In genomic region chr6:27795697-27796494, GRCh38 we compare ENCODE assay signal across 1 cellular context.
TF ChIP-seq lines count a peak whose summit lies in the region.

No MANE protein-coding gene starts in this region.

TF ChIP-seq in HepG2, 621 proteins besides CTCF, POLR2A, EP300 and RAD21 (continued from another document and continues in another):
- TF ChIP-seq ZGPAT (CRISPR knock-in tag; IDR thresholded peaks at IDR 0.05) (peak; percentile 94), ZNF652 (CRISPR knock-in tag; IDR thresholded peaks at IDR 0.05; ENCODE audit: borderline replicate concordance, low read depth) (peak; percentile 19; the same call in 1 of the 2 replicates), SNAPC2 (CRISPR knock-in tag; IDR thresholded peaks at IDR 0.05) (no peak), ZNF883 (CRISPR knock-in tag; IDR thresholded peaks at IDR 0.05; ENCODE audit: not compliant biosample characterization) (no peak), HES4 (CRISPR knock-in tag; IDR thresholded peaks at IDR 0.05; ENCODE audit: borderline replicate concordance) (no peak), PHB2 (IDR thresholded peaks at IDR 0.05; ENCODE audit: partially characterized antibody) (no peak), BCL6 (CRISPR knock-in tag; IDR thresholded peaks at IDR 0.05) (peak; percentile 29; the same call in 1 of the 2 replicates), ZNF704 (CRISPR knock-in tag; IDR thresholded peaks at IDR 0.05; ENCODE audit: borderline replicate concordance) (no peak), CBX1 (IDR thresholded peaks at IDR 0.05; ENCODE audit: low read depth) (no peak), ZNF781 (CRISPR knock-in tag; IDR thresholded peaks at IDR 0.05; ENCODE audit: borderline replicate concordance, not compliant biosample characterization) (peak; percentile 74), SOX5 (CRISPR knock-in tag; IDR thresholded peaks at IDR 0.05; ENCODE audit: borderline replicate concordance) (peak; percentile 48; the same call in 1 of the 2 replicates), RBFOX2 (IDR thresholded peaks at IDR 0.05; ENCODE audit: low read depth, low read length) (peak; percentile 43; the same call in 1 of the 2 replicates), KLF11 (CRISPR knock-in tag; IDR thresholded peaks at IDR 0.05) (peak; percentile 62), ZNF512B (CRISPR knock-in tag; IDR thresholded peaks at IDR 0.05; ENCODE audit: borderline replicate concordance) (no peak), ZNF839 (CRISPR knock-in tag; IDR thresholded peaks at IDR 0.05; ENCODE audit: borderline replicate concordance) (no peak), NFRKB (IDR thresholded peaks at IDR 0.05) (no peak), ZFP90 (CRISPR knock-in tag; IDR thresholded peaks at IDR 0.05; ENCODE audit: borderline replicate concordance) (peak; percentile 64; the same call in 1 of the 2 replicates), PHF8 (CRISPR knock-in tag; IDR thresholded peaks at IDR 0.05) (no peak), SMC3 (IDR thresholded peaks at IDR 0.05; ENCODE audit: low read length) (peak; percentile 73), MTF2 (CRISPR knock-in tag; IDR thresholded peaks at IDR 0.05; ENCODE audit: borderline replicate concordance) (no peak), DR1 (CRISPR knock-in tag; IDR thresholded peaks at IDR 0.05) (no peak), TFE3 (CRISPR knock-in tag; IDR thresholded peaks at IDR 0.05) (0 out of 2 replicates have a peak, but pooled peaks have one; percentile 31), TBX2 (CRISPR knock-in tag; IDR thresholded peaks at IDR 0.05; ENCODE audit: borderline replicate concordance) (no peak), ZSCAN29 (CRISPR knock-in tag; conservative IDR thresholded peaks at IDR 0.05) (no peak), ZNF569 (CRISPR knock-in tag; IDR thresholded peaks at IDR 0.05; ENCODE audit: borderline replicate concordance) (no peak), ATAD3A (CRISPR knock-in tag; IDR thresholded peaks at IDR 0.05) (no peak), SIX1 (CRISPR knock-in tag; IDR thresholded peaks at IDR 0.05; ENCODE audit: borderline replicate concordance) (peak; percentile 68; the same call in 1 of the 2 replicates), KLF16 (CRISPR knock-in tag; IDR thresholded peaks at IDR 0.05) (peak in 1 of 2 experiments; percentile 96; a peak in 2 of 4 replicates), MAFK (conservative IDR thresholded peaks at IDR 0.05 in 1 of 2, IDR thresholded peaks at IDR 0.05 in 1 of 2; ENCODE audit: low read length in 2 of 2) (peak; percentile 40 to 52; a peak in 2 of 4 replicates), KDM3A (CRISPR knock-in tag; IDR thresholded peaks at IDR 0.05; ENCODE audit: low read depth) (peak; percentile 65; the same call in 1 of the 2 replicates), HNF4G (IDR thresholded peaks at IDR 0.05; ENCODE audit: borderline replicate concordance, low read depth, low read length) (peak; percentile 95), HNF4G (CRISPR knock-in tag; IDR thresholded peaks at IDR 0.05; ENCODE audit: borderline replicate concordance, low read depth) (0 out of 2 replicates have a peak, but pooled peaks have one; percentile 51), NFIC (IDR thresholded peaks at IDR 0.05; ENCODE audit: low read length) (peak; percentile 69; the same call in 1 of the 2 replicates), LRRFIP1 (CRISPR knock-in tag; conservative IDR thresholded peaks at IDR 0.05) (0 out of 2 replicates have a peak, but pooled peaks have one; percentile 57), CEBPG (CRISPR knock-in tag; IDR thresholded peaks at IDR 0.05) (peak; percentile 67; the same call in 1 of the 2 replicates), IRF2 (CRISPR knock-in tag; IDR thresholded peaks at IDR 0.05) (peak; percentile 76; the same call in 1 of the 2 replicates), AHDC1 (CRISPR knock-in tag; IDR thresholded peaks at IDR 0.05; ENCODE audit: borderline replicate concordance) (peak; percentile 47; the same call in 1 of the 2 replicates), KAT8 (CRISPR knock-in tag; IDR thresholded peaks at IDR 0.05) (peak; percentile 82), ELF3 (CRISPR knock-in tag; IDR thresholded peaks at IDR 0.05) (peak; percentile 39; the same call in 1 of the 2 replicates), GTF2F1 (IDR thresholded peaks at IDR 0.05; ENCODE audit: low read length) (0 out of 2 replicates have a peak, but pooled peaks have one; percentile 39), MIXL1 (CRISPR knock-in tag; IDR thresholded peaks at IDR 0.05) (peak; percentile 63), NCOA5 (CRISPR knock-in tag; IDR thresholded peaks at IDR 0.05) (peak; percentile 18; the same call in 1 of the 2 replicates), ZNF552 (CRISPR knock-in tag; IDR thresholded peaks at IDR 0.05; ENCODE audit: borderline replicate concordance) (no peak), NR2F1 (CRISPR knock-in tag; IDR thresholded peaks at IDR 0.05) (peak in 1 of 2 experiments; percentile 26; a peak in 1 of 4 replicates), IKZF4 (CRISPR knock-in tag; IDR thresholded peaks at IDR 0.05; ENCODE audit: borderline replicate concordance, low read depth, not compliant biosample characterization) (no peak), ZNF543 (CRISPR knock-in tag; IDR thresholded peaks at IDR 0.05) (0 out of 2 replicates have a peak, but pooled peaks have one; percentile 48), KLF6 (CRISPR knock-in tag; IDR thresholded peaks at IDR 0.05) (peak; percentile 89), GPBP1L1 (CRISPR knock-in tag; IDR thresholded peaks at IDR 0.05) (no peak), ZNF331 (CRISPR knock-in tag; IDR thresholded peaks at IDR 0.05) (peak; percentile 76), FOXK1 (CRISPR knock-in tag; IDR thresholded peaks at IDR 0.05; ENCODE audit: borderline replicate concordance, low read depth) (peak; percentile 74; the same call in 1 of the 2 replicates), ZMYM4 (CRISPR knock-in tag; IDR thresholded peaks at IDR 0.05) (no peak; the same call in 1 of the 2 replicates), NCOA2 (CRISPR knock-in tag; IDR thresholded peaks at IDR 0.05) (peak; percentile 43; the same call in 1 of the 2 replicates), EHMT2 (IDR thresholded peaks at IDR 0.05; ENCODE audit: borderline replicate concordance, low read depth, low read length) (peak; percentile 70; the same call in 1 of the 2 replicates)
